In genomic region chr2:23513245-23513880, GRCh38 we compare ENCODE assay signal across 16 cellular contexts.
A peak's percentile ranks its signal among the peaks of the same experiment; 100 is the strongest.
DNase-seq lines count a peak whose midpoint lies in the region; ATAC-seq, FAIRE-seq and TF ChIP-seq lines count a peak whose summit lies in the region.
"Had no signal": no experiment of that assay in that cellular context is flagged by ENCODE, and none has a peak within 500 bp of the region (broad histone marks: within the 10 kb centered on the region; RNA-seq: fewer than 3 reads in every experiment).

No MANE protein-coding gene starts in this region.

- H2AFZ ChIP-seq in neuronal stem cell (ENCODE audit: low read length), result no peak overlapping the region

- DNase-seq in natural killer cell, result no peak
- DNase-seq in natural killer cell treated with Interleukin-12 subunit alpha and Interleukin-12 subunit beta and Interleukin-15 and Interleukin-18, amount 100 ng/mL, for 72 hours (ENCODE audit: low spot score), result no peak
- DNase-seq in neuronal stem cell (ENCODE audit: low spot score), result no peak
- DNase-seq in urothelium cell line (ENCODE audit: low spot score), result no peak
- DNase-seq: activated B cell treated with CpG ODN at 0.5 μM for 24 hours; IMR-90; NCI-H2081 treated with DMSO at 0.1 percent for 48 hours; stimulated activated naive CD4-positive, alpha-beta T cell treated with Interleukin-2 at 50 U/mL for 16 hours had no signal

- H3K27me3 ChIP-seq in gastroesophageal sphincter (no peaks in the 10 kb centered on the region), neuronal stem cell (ENCODE audit: control insufficient read depth in 3 of 3, insufficient read depth in 3 of 3, low read depth in 1 of 3, low read length in 3 of 3) (no peaks in the 10 kb centered on the region)

- ATAC-seq in natural killer cell (no peak), gastroesophageal sphincter (peak; percentile 54), HG03196 (IDR thresholded peaks at IDR 0.05; ENCODE audit: unreplicated experiment) (no peak), GM19324 (IDR thresholded peaks at IDR 0.05; ENCODE audit: low FRiP score, unreplicated experiment) (no peak), HG02884 (IDR thresholded peaks at IDR 0.05; ENCODE audit: unreplicated experiment) (no peak)
- no peak for ATAC-seq in natural killer cell treated with Interleukin-12 subunit alpha and Interleukin-12 subunit beta and Interleukin-15 and Interleukin-18, amount 100 ng/mL, for 72 hours
- ATAC-seq: A549, HCT116 had no signal

- no peak for FAIRE-seq in urothelium cell line (lab: Jason Lieb, UNC)
- FAIRE-seq: A549, endothelial cell of umbilical vein had no signal

- peak overlapping the region in 1 of 2 donors; percentile 18 for H3K4me3 ChIP-seq in gastroesophageal sphincter
- no peak overlapping the region for H3K4me3 ChIP-seq in neuronal stem cell (ENCODE audit: low read length in 2 of 2)
- H3K4me3 ChIP-seq: A549 had no signal

- no peaks in the 10 kb centered on the region for H3K4me1 Mint-ChIP-seq in natural killer cell
- H3K4me1 Mint-ChIP-seq in natural killer cell treated with Interleukin-12 subunit alpha and Interleukin-12 subunit beta and Interleukin-15 and Interleukin-18, amount 100 ng/mL, for 72 hours (ENCODE audit: low read depth in 2 of 2), result peaks cover 0 to 4% of the 10 kb centered on the region in 2 donors
- H3K4me1 Mint-ChIP-seq: activated B cell treated with CpG ODN at 0.5 μM for 24 hours had no signal

- peak overlapping the region; percentile 28 for H3K4me2 ChIP-seq in neuronal stem cell (ENCODE audit: insufficient read depth, low read length, poor library complexity, severe bottlenecking)
- H3K4me2 ChIP-seq: A549 had no signal

- no peak overlapping the region for H2BK15ac ChIP-seq in neuronal stem cell (ENCODE audit: low read length)

- H3K36me3 ChIP-seq in gastroesophageal sphincter (no peaks in the 10 kb centered on the region), neuronal stem cell (replicated peaks in 1 of 2; ENCODE audit: control insufficient read depth in 2 of 2, insufficient read depth in 2 of 2, low read length in 2 of 2) (no peaks in the 10 kb centered on the region)

- no peak overlapping the region for H2BK120ac ChIP-seq in neuronal stem cell (ENCODE audit: low read depth, low read length)

- H2BK5ac ChIP-seq in neuronal stem cell (ENCODE audit: low read length), result no peak overlapping the region

- peak overlapping the region; percentile 6 for H3K4me3 Mint-ChIP-seq in natural killer cell
- H3K4me3 Mint-ChIP-seq in natural killer cell treated with Interleukin-12 subunit alpha and Interleukin-12 subunit beta and Interleukin-15 and Interleukin-18, amount 100 ng/mL, for 72 hours, result no peak overlapping the region
- H3K4me3 Mint-ChIP-seq: activated B cell treated with CpG ODN at 0.5 μM for 24 hours had no signal

- WGBS in gastroesophageal sphincter (ENCODE audit: low coverage in 1 of 2), 2 donors, result 50 to 71% methylated on average over 7 to 10 of the region's 15 CpGs
- WGBS in neuronal stem cell (ENCODE audit: extremely low coverage in 2 of 2, insufficient read length in 2 of 2, insufficient replicate concordance in 1 of 2), 2 donors, result no CpG with 5 or more reads among the region's 15 CpGs

- no peak overlapping the region for H3K4ac ChIP-seq in neuronal stem cell (ENCODE audit: low read length)

- no peak overlapping the region for H3K27ac Mint-ChIP-seq in natural killer cell
- H3K27ac Mint-ChIP-seq in natural killer cell treated with Interleukin-12 subunit alpha and Interleukin-12 subunit beta and Interleukin-15 and Interleukin-18, amount 100 ng/mL, for 72 hours, result no peak overlapping the region
- H3K27ac Mint-ChIP-seq: activated B cell treated with CpG ODN at 0.5 μM for 24 hours; activated T-helper 2 cell treated with anti-CD3 and anti-CD28 coated beads, Interferon-gamma antibody, Interleukin-2, Interleukin-4, amounts not matched to agents 10 μg/mL and 5 μg/mL and 100 μg/mL, durations not matched to agents 14 hours and 24 hours and 36 hours had no signal

- no peak overlapping the region for H4K8ac ChIP-seq in neuronal stem cell (ENCODE audit: low read depth, low read length)

- no peak overlapping the region for H3K23ac ChIP-seq in neuronal stem cell (ENCODE audit: low read depth, low read length, poor library complexity)

- H4K91ac ChIP-seq in neuronal stem cell (ENCODE audit: low read depth, low read length, poor library complexity), result no peak overlapping the region

- H3K14ac ChIP-seq in neuronal stem cell (ENCODE audit: low read length), result no peak overlapping the region

- no peaks in the 10 kb centered on the region for H3K9me3 Mint-ChIP-seq in natural killer cell
- no peaks in the 10 kb centered on the region for H3K9me3 Mint-ChIP-seq in natural killer cell treated with Interleukin-12 subunit alpha and Interleukin-12 subunit beta and Interleukin-15 and Interleukin-18, amount 100 ng/mL, for 72 hours
- H3K9me3 Mint-ChIP-seq: activated B cell treated with CpG ODN at 0.5 μM for 24 hours; activated T-helper 2 cell treated with anti-CD3 and anti-CD28 coated beads, Interferon-gamma antibody, Interleukin-2, Interleukin-4, amounts not matched to agents 10 μg/mL and 5 μg/mL and 100 μg/mL, durations not matched to agents 14 hours and 24 hours and 36 hours had no signal

- peaks cover 18 to 20% of the 10 kb centered on the region in 2 donors for H3K27me3 Mint-ChIP-seq in natural killer cell (ENCODE audit: low read depth in 2 of 2)
- peaks cover 13 to 15% of the 10 kb centered on the region in 2 donors for H3K27me3 Mint-ChIP-seq in natural killer cell treated with Interleukin-12 subunit alpha and Interleukin-12 subunit beta and Interleukin-15 and Interleukin-18, amount 100 ng/mL, for 72 hours
- H3K27me3 Mint-ChIP-seq: activated B cell treated with CpG ODN at 0.5 μM for 24 hours had no signal

- H3K9me3 ChIP-seq in gastroesophageal sphincter (no peaks in the 10 kb centered on the region), neuronal stem cell (replicated peaks in 1 of 2; ENCODE audit: control insufficient read depth in 2 of 2, insufficient read depth in 1 of 2, low read depth in 1 of 2, low read length in 2 of 2) (no peaks in the 10 kb centered on the region)
- H3K9me3 ChIP-seq: A549 had no signal

- H2BK12ac ChIP-seq in neuronal stem cell (ENCODE audit: low read length), result no peak overlapping the region

- no peak overlapping the region for H2AK5ac ChIP-seq in neuronal stem cell (ENCODE audit: low read depth, low read length)

- intact Hi-C loops in natural killer cell (cut with micrococcal nuclease), result no loop called here

- no peak for TF ChIP-seq CTCF in natural killer cell (IDR thresholded peaks at IDR 0.05)
- TF ChIP-seq CTCF in gastroesophageal sphincter (IDR thresholded peaks at IDR 0.05), result no peak

- TF ChIP-seq POLR2A in gastroesophageal sphincter (IDR thresholded peaks at IDR 0.05), result no peak

- H3K79me1 ChIP-seq in neuronal stem cell (ENCODE audit: low read depth, low read length), result no peaks in the 10 kb centered on the region

- no peaks in the 10 kb centered on the region for H3K36me3 Mint-ChIP-seq in natural killer cell
- no peaks in the 10 kb centered on the region for H3K36me3 Mint-ChIP-seq in natural killer cell treated with Interleukin-12 subunit alpha and Interleukin-12 subunit beta and Interleukin-15 and Interleukin-18, amount 100 ng/mL, for 72 hours

- peaks cover 0 to 35% (median 7%) of the 10 kb centered on the region in 3 donors for H3K4me1 ChIP-seq in gastroesophageal sphincter
- peaks cover 0 to 1% of the 10 kb centered on the region in 2 donors for H3K4me1 ChIP-seq in neuronal stem cell (ENCODE audit: control insufficient read depth in 2 of 2, insufficient read depth in 1 of 2, low read depth in 1 of 2, low read length in 2 of 2)
- H3K4me1 ChIP-seq: A549 had no signal

- H3K18ac ChIP-seq in neuronal stem cell (ENCODE audit: low read length), result no peak overlapping the region

- H3K27ac ChIP-seq in gastroesophageal sphincter (peak overlapping the region; percentile 20 to 79 (median 74)), neuronal stem cell (replicated peaks; ENCODE audit: low read length) (no peak overlapping the region)
- H3K27ac ChIP-seq: A549 had no signal

- TF ChIP-seq EP300 in gastroesophageal sphincter (IDR thresholded peaks at IDR 0.05), result no peak

- H3K9ac ChIP-seq in neuronal stem cell (ENCODE audit: low read depth, low read length, poor library complexity), result no peak overlapping the region
